24 cellular contexts compared by ENCODE assay signal in the genomic region with DNA sequence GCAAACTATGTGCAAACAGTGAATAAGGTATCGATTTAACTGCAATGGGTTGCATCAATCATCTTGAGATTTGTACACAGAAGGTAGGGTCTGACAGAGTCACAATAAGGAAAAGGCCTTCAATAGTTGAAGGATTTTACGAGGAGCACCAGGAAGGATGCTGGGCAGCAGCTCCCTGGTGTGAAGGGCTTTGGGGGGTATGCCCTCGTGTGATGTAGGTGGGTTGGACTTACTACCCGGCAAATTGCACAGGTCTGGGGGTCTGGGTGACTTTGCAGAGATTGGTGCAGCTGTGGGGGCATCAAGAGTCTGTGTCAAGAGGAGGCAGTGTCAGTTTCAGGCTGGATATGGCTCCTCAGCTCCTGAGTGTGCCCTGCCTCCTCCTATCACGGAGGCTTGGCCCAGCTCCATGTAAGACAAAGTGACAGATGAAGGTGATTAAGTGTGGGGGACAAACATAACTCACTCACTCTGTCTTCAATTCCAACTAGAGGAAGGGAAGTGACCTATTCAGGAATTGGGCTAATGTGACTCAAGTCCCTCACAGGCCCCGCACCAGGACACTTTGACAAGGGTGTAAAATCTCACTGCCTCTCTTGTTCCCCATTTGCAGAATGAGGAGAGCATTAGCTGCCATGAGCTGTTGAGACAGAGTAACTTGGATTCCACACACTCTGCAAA.
"Had no signal": no experiment of that assay in that cellular context is flagged by ENCODE, and none has a peak within 500 bp of the region (broad histone marks: within the 10 kb centered on the region; RNA-seq: fewer than 3 reads in every experiment).

No MANE protein-coding gene starts in this region.

- DNase-seq: effector CD4-positive, alpha-beta T cell; endodermal cell; erythroblast; heart left ventricle; hippocampal formation; left colon; left ventricle myocardium superior; mesenchymal stem cell; midbrain; occipital lobe; right lobe of liver; stimulated activated CD4-positive, alpha-beta T cell treated with anti-CD3 and anti-CD28 coated beads, Interleukin-4, amount 100 ng/mL, for 1 hour; stimulated activated CD8-positive, alpha-beta memory T cell treated with anti-CD3 and anti-CD28 coated beads, Interleukin-4, amount 100 ng/mL, for 48 hours; stimulated activated naive CD8-positive, alpha-beta T cell treated with anti-CD3 and anti-CD28 coated beads, Interleukin-15, Interleukin-2, amounts not matched to agents 100 U/mL and 50 U/mL, for 24 hours; thyroid gland; uterus had no signal

- H3K27ac Mint-ChIP-seq: endodermal cell; natural killer cell treated with Interleukin-12 subunit alpha and Interleukin-12 subunit beta and Interleukin-15 and Interleukin-18, amount 100 ng/mL, for 72 hours; neural progenitor cell; stimulated activated effector memory CD8-positive, alpha-beta T cell treated with anti-CD3 and anti-CD28 coated beads, Interleukin-12 subunit alpha, Interleukin-12 subunit beta, amount 100 ng/mL, for 72 hours; type B pancreatic cell had no signal

- H3K4me3 ChIP-seq: heart left ventricle, lung, neural progenitor cell, pancreas, prostate gland, right lobe of liver, suprapubic skin, thyroid gland, uterus had no signal

- H3K36me3 Mint-ChIP-seq: natural killer cell treated with Interleukin-12 subunit alpha and Interleukin-12 subunit beta and Interleukin-15 and Interleukin-18, amount 100 ng/mL, for 72 hours; neural progenitor cell; stimulated activated effector memory CD8-positive, alpha-beta T cell treated with anti-CD3 and anti-CD28 coated beads, Interleukin-12 subunit alpha, Interleukin-12 subunit beta, amount 100 ng/mL, for 72 hours; type B pancreatic cell had no signal

- H3K4me3 Mint-ChIP-seq: endodermal cell; natural killer cell treated with Interleukin-12 subunit alpha and Interleukin-12 subunit beta and Interleukin-15 and Interleukin-18, amount 100 ng/mL, for 72 hours; neural progenitor cell; stimulated activated effector memory CD8-positive, alpha-beta T cell treated with anti-CD3 and anti-CD28 coated beads, Interleukin-12 subunit alpha, Interleukin-12 subunit beta, amount 100 ng/mL, for 72 hours; type B pancreatic cell had no signal

- ATAC-seq: heart left ventricle; left colon; left ventricle myocardium superior; natural killer cell treated with Interleukin-12 subunit alpha and Interleukin-12 subunit beta and Interleukin-15 and Interleukin-18, amount 100 ng/mL, for 72 hours; pancreas; right lobe of liver; stimulated activated effector memory CD8-positive, alpha-beta T cell treated with anti-CD3 and anti-CD28 coated beads, Interleukin-12 subunit alpha, Interleukin-12 subunit beta, amount 100 ng/mL, for 72 hours; stimulated activated naive CD8-positive, alpha-beta T cell treated with anti-CD3 and anti-CD28 coated beads, Interleukin-15, Interleukin-2, amounts not matched to agents 100 U/mL and 50 U/mL, for 24 hours had no signal

- H3K36me3 ChIP-seq: heart left ventricle, neural progenitor cell, pancreas, prostate gland, right lobe of liver, suprapubic skin, thyroid gland, uterus had no signal

- H3K9me3 Mint-ChIP-seq: endodermal cell; natural killer cell treated with Interleukin-12 subunit alpha and Interleukin-12 subunit beta and Interleukin-15 and Interleukin-18, amount 100 ng/mL, for 72 hours; neural progenitor cell; stimulated activated effector memory CD8-positive, alpha-beta T cell treated with anti-CD3 and anti-CD28 coated beads, Interleukin-12 subunit alpha, Interleukin-12 subunit beta, amount 100 ng/mL, for 72 hours; type B pancreatic cell had no signal

- H3K4me1 Mint-ChIP-seq: stimulated activated effector memory CD8-positive, alpha-beta T cell treated with anti-CD3 and anti-CD28 coated beads, Interleukin-12 subunit alpha, Interleukin-12 subunit beta, amount 100 ng/mL, for 72 hours had no signal

- H3K27me3 ChIP-seq: heart left ventricle, neural progenitor cell, right lobe of liver, suprapubic skin, thyroid gland, uterus had no signal
